ENCODE assay signal across 25 cellular contexts in genomic region chr13:110566201-110566600, GRCh38. TPM values are rescaled to one million over a fixed set of nuclear protein-coding genes. Genes with fewer than 3 reads are reported as not detected.
DNase-seq lines count a peak whose midpoint lies in the region; ATAC-seq, FAIRE-seq and TF ChIP-seq lines count a peak whose summit lies in the region.
"Had no signal": no experiment of that assay in that cellular context is flagged by ENCODE, and none has a peak within 500 bp of the region (broad histone marks: within the 10 kb centered on the region; RNA-seq: fewer than 3 reads in every experiment).

No MANE protein-coding gene starts in this region.

- H3K9me3 Mint-ChIP-seq in progenitor cell of endocrine pancreas (ENCODE audit: low read depth), result peaks cover 3% of the 10 kb centered on the region
- H3K9me3 Mint-ChIP-seq: CD8-positive, alpha-beta T cell; H9 had no signal

- H3K27me3 Mint-ChIP-seq in progenitor cell of endocrine pancreas, result peaks cover 38% of the 10 kb centered on the region

- ATAC-seq in sciatic nerve, result no peak
- ATAC-seq: CD8-positive, alpha-beta T cell; GM12878; HCT116 had no signal

- H3K4me1 Mint-ChIP-seq in progenitor cell of endocrine pancreas (ENCODE audit: low read depth), result peaks cover 2% of the 10 kb centered on the region

- peaks cover 0 to 2% of the 10 kb centered on the region in 2 donors for H3K4me1 ChIP-seq in small intestine (ENCODE audit: control insufficient read depth in 2 of 2, insufficient read depth in 1 of 2, low read depth in 1 of 2, low read length in 1 of 2)

- intact Hi-C loops in sciatic nerve (cut with DNase I), result no loop called here

- 90 to 95% (median 94%) methylated on average over 9 of the region's 9 CpGs for whole genome bisulfite sequencing in small intestine, 3 donors

- H3K27ac Mint-ChIP-seq in progenitor cell of endocrine pancreas, result no peak overlapping the region
- H3K27ac Mint-ChIP-seq: B cell; CD8-positive, alpha-beta T cell had no signal

- FAIRE-seq in small intestine (lab: Jason Lieb, UNC), result no peak
- FAIRE-seq: A204.1, D721Med, GM12878, GM19239 had no signal

- no peaks in the 10 kb centered on the region for H3K36me3 ChIP-seq in small intestine (ENCODE audit: control insufficient read depth in 2 of 2, insufficient read depth in 2 of 2, low read length in 2 of 2)
- H3K36me3 ChIP-seq: BLaER1 had no signal

- no peak overlapping the region for H3K4me3 ChIP-seq in small intestine (ENCODE audit: low read depth in 1 of 2, low read length in 2 of 2)
- H3K4me3 ChIP-seq: BLaER1, GM12878, GM23248 had no signal

- H3K4me3 Mint-ChIP-seq in progenitor cell of endocrine pancreas (ENCODE audit: low read depth), result no peak overlapping the region
- H3K4me3 Mint-ChIP-seq: B cell; CD4-positive, CD25-positive, alpha-beta regulatory T cell; CD8-positive, alpha-beta T cell; H9 had no signal

- H3K27me3 ChIP-seq in small intestine (ENCODE audit: control insufficient read depth in 2 of 2, insufficient read depth in 2 of 2, low read length in 2 of 2), result no peaks in the 10 kb centered on the region
- H3K27me3 ChIP-seq: BLaER1 had no signal

- DNase-seq in activated effector memory CD4-positive, alpha-beta T cell treated with anti-CD3 and anti-CD28 coated beads, Interleukin-2, amount 50 U/mL, for 16 hours, result peak; percentile 4
- no peak for DNase-seq in activated effector memory CD4-positive, alpha-beta T cell treated with Interleukin-2 at 50 U/mL for 16 hours
- peak; percentile 87 for DNase-seq in left kidney (ENCODE audit: low read depth, low spot score)
- peak; percentile 13 for DNase-seq in sciatic nerve (ENCODE audit: low spot score)
- DNase-seq in small intestine, result no peak
- no peak for DNase-seq in stimulated activated CD4-positive, alpha-beta T cell treated with anti-CD3 and anti-CD28 coated beads, Interleukin-4, amount 100 ng/mL, for 1 hour
- DNase-seq in progenitor cell of endocrine pancreas (ENCODE audit: low spot score, unreplicated experiment), result no peak
- DNase-seq: Caco-2; CD4-positive, CD25-positive, alpha-beta regulatory T cell; CD8-positive, alpha-beta T cell; DMS 273 treated with DMSO at 0.1 percent for 48 hours; DMS79; EL; GDM1; GM23248; H9 had no signal

- H3K27ac ChIP-seq in small intestine (ENCODE audit: low read depth in 1 of 2, low read length in 1 of 2), result no peak overlapping the region
- H3K27ac ChIP-seq: 22Rv1, BLaER1, C4-2B, GM23248 had no signal

- no peaks in the 10 kb centered on the region for H3K36me3 Mint-ChIP-seq in progenitor cell of endocrine pancreas (ENCODE audit: insufficient read depth)
- H3K36me3 Mint-ChIP-seq: CD4-positive, CD25-positive, alpha-beta regulatory T cell had no signal

- H3K9me3 ChIP-seq in small intestine (ENCODE audit: control insufficient read depth, low read depth), result no peaks in the 10 kb centered on the region
- H3K9me3 ChIP-seq: BLaER1, Caco-2 had no signal

- no peak for TF ChIP-seq CTCF in progenitor cell of endocrine pancreas (IDR thresholded peaks at IDR 0.05; ENCODE audit: unreplicated experiment)

RNA-seq across cellular contexts. Expression of gene RAB20, which starts 4.7 kb away (rescaled TPM):
- total RNA-seq in sciatic nerve (23.8 TPM), progenitor cell of endocrine pancreas (3.8 and 4.0 TPM in 2 replicates)
- polyA plus RNA-seq in small intestine, result 10 to 100 TPM; 39.1 to 63.0 (median 56.4) TPM
- total RNA-seq: CD4-positive, CD25-positive, alpha-beta regulatory T cell had no signal

RNA-seq across cellular contexts. Expression of gene NAXD, which starts 49.1 kb away (rescaled TPM):
- total RNA-seq in sciatic nerve (38.9 TPM), progenitor cell of endocrine pancreas (32.4 and 34.2 TPM in 2 replicates)
- 10 to 100 TPM; 30.1 to 59.3 (median 37.0) TPM for polyA plus RNA-seq in small intestine

Comparison
In these comparisons a context has a peak if more than half of its experiments do, and no peak if none do; other contexts are left out.
1. DNase-seq: peak in activated effector memory CD4-positive, alpha-beta T cell treated with anti-CD3 and anti-CD28 coated beads, Interleukin-2, amount 50 U/mL, for 16 hours (single experiment), left kidney (single experiment) and sciatic nerve (single experiment); none in activated effector memory CD4-positive, alpha-beta T cell treated with Interleukin-2 at 50 U/mL for 16 hours (single experiment), small intestine (single experiment), stimulated activated CD4-positive, alpha-beta T cell treated with anti-CD3 and anti-CD28 coated beads, Interleukin-4, amount 100 ng/mL, for 1 hour (single experiment) and progenitor cell of endocrine pancreas (single experiment).